Comparison of ENCODE assay signal across 9 cellular contexts in the genomic region with DNA sequence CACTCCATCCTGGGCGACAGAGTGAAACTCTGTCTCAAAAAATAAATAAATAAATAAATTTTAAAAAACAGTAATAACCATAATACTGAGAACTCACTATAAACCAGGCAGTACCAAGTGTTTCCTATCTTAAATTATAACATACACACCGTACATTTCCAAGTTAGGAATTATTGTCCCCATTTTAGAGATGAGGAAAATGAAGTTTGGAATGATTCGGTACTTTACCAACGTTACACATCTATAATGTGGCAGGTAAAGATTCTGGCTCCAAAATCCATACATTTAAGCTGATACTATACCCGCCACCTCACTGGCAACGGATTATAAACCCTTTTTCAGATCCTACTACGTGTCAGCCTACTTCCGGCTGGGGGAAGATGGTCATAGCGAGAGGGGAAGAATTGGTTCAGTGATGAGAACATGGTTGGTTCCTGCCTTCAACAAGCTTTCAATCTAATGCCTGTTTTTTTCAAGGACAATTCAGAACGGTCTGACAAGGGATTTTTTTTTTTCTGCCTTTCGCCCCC.
DNase-seq lines count a peak whose midpoint lies in the region; ATAC-seq and TF ChIP-seq lines count a peak whose summit lies in the region.
"Had no signal": no experiment of that assay in that cellular context is flagged by ENCODE, and none has a peak within 500 bp of the region (broad histone marks: within the 10 kb centered on the region; RNA-seq: fewer than 3 reads in every experiment).

No MANE protein-coding gene starts in this region.

- peak overlapping the region in 1 of 2 donors; percentile 52 for H3K9ac ChIP-seq in duodenal mucosa (ENCODE audit: low read depth in 1 of 2, low read length in 2 of 2)

- no peak for ATAC-seq in HG03095 (IDR thresholded peaks at IDR 0.05; ENCODE audit: unreplicated experiment)

- TF ChIP-seq CTCF in Peyer's patch (IDR thresholded peaks at IDR 0.05), result no peak

- 97% methylated on average over 11 of the region's 11 CpGs for WGBS in thymus

- H3K4me1 ChIP-seq in Peyer's patch, result peaks cover 0 to 40% (median 9%) of the 10 kb centered on the region in 4 donors
- H3K4me1 ChIP-seq in duodenal mucosa (ENCODE audit: control insufficient read depth in 1 of 2, insufficient read depth in 2 of 2, low read length in 2 of 2), result peaks cover 34 to 38% of the 10 kb centered on the region in 2 donors
- H3K4me1 ChIP-seq in muscle layer of duodenum (ENCODE audit: control insufficient read depth in 1 of 2, insufficient read depth in 2 of 2, low read length in 2 of 2), result peaks cover 20 to 49% of the 10 kb centered on the region in 2 donors
- H3K4me1 ChIP-seq in thymus (ENCODE audit: control insufficient read depth, insufficient read depth, low read length), result peaks cover 8% of the 10 kb centered on the region

- H3K27ac ChIP-seq in Peyer's patch (peak overlapping the region; percentile 59 to 80 (median 74)), duodenal mucosa (ENCODE audit: low read depth, low read length) (peak overlapping the region; percentile 82), muscle layer of duodenum (ENCODE audit: low read length) (peak overlapping the region; percentile 88), thymus (ENCODE audit: low read depth) (peak overlapping the region; percentile 86)

- no peak for TF ChIP-seq POLR2A in Peyer's patch (IDR thresholded peaks at IDR 0.05)

- DNase-seq in Peyer's patch (no peak), NCI-H128 (lab: John Stamatoyannopoulos, UW; ENCODE audit: unreplicated experiment) (no peak), NCI-H526 treated with DMSO at 0.1 percent for 48 hours (lab: John Stamatoyannopoulos, UW) (no peak), NCI-H146 treated with DMSO at 0.1 percent for 48 hours (lab: John Stamatoyannopoulos, UW; ENCODE audit: unreplicated experiment) (no peak)
- DNase-seq: activated effector memory CD4-positive, alpha-beta T cell treated with Interleukin-2 at 50 U/mL for 16 hours had no signal

- H3K27me3 ChIP-seq in Peyer's patch (no peaks in the 10 kb centered on the region), duodenal mucosa (ENCODE audit: control insufficient read depth in 1 of 2, insufficient read depth in 2 of 2, low read length in 2 of 2) (no peaks in the 10 kb centered on the region), muscle layer of duodenum (ENCODE audit: low read depth, low read length) (no peaks in the 10 kb centered on the region), thymus (ENCODE audit: control insufficient read depth, insufficient read depth) (no peaks in the 10 kb centered on the region)

- H3K36me3 ChIP-seq in Peyer's patch (no peaks in the 10 kb centered on the region), duodenal mucosa (ENCODE audit: control insufficient read depth in 1 of 2, insufficient read depth in 2 of 2, low read length in 2 of 2) (no peaks in the 10 kb centered on the region), muscle layer of duodenum (ENCODE audit: control insufficient read depth in 1 of 2, insufficient read depth in 2 of 2, low read length in 2 of 2) (no peaks in the 10 kb centered on the region), thymus (ENCODE audit: control insufficient read depth, insufficient read depth) (no peaks in the 10 kb centered on the region)

- H3K4me3 ChIP-seq in Peyer's patch (no peak overlapping the region), duodenal mucosa (ENCODE audit: low read depth in 1 of 2, low read length in 2 of 2) (peak overlapping the region; percentile 38 to 53), muscle layer of duodenum (ENCODE audit: low read depth in 1 of 2, low read length in 2 of 2) (peak overlapping the region; percentile 49 to 54), thymus (ENCODE audit: low read length) (no peak overlapping the region)

- H3K9me3 ChIP-seq in Peyer's patch, result no peaks in the 10 kb centered on the region
- H3K9me3 ChIP-seq in duodenal mucosa (ENCODE audit: control insufficient read depth in 1 of 2, low read length in 2 of 2), result peaks cover 0 to 3% of the 10 kb centered on the region in 2 donors
- peaks cover 3 to 6% of the 10 kb centered on the region in 2 donors for H3K9me3 ChIP-seq in muscle layer of duodenum (ENCODE audit: control insufficient read depth in 1 of 2, low read length in 2 of 2)
- H3K9me3 ChIP-seq in thymus (ENCODE audit: control insufficient read depth), result no peaks in the 10 kb centered on the region

Comparison
In these comparisons a context has a peak if more than half of its experiments do, and no peak if none do; other contexts are left out.
1. H3K4me3 ChIP-seq: peak in duodenal mucosa (2 of 2) and muscle layer of duodenum (2 of 2); none in Peyer's patch (0 of 4) and thymus (single experiment).
2. Peak in every context shown above with its lines, with median percentiles within 50 percentile points of each other: H3K27ac ChIP-seq.